In genomic region chr17:44219636-44220210, GRCh38 we compare ENCODE assay signal across 8 cellular contexts. TPM values are rescaled to one million over a fixed set of nuclear protein-coding genes. Genes with fewer than 3 reads are reported as not detected.
DNase-seq lines count a peak whose midpoint lies in the region; ATAC-seq, FAIRE-seq and TF ChIP-seq lines count a peak whose summit lies in the region.

UBTF (minus strand) TSS chr17:44219675; CDS start chr17:44218229, 1,446 bp downstream.

- no peak for FAIRE-seq in A549 (lab: Jason Lieb, UNC)

- ATAC-seq in A549 (peak; percentile 3 to 23), GM18909 (IDR thresholded peaks at IDR 0.05; ENCODE audit: poor library complexity, unreplicated experiment) (peak; percentile 13), PC-3 (peak; percentile 2), thoracic aorta (ENCODE audit: insufficient number of reproducible peaks, low FRiP score, low read depth) (peak; percentile 1)

- H3K9me3 ChIP-seq in A549 (no peaks in the 10 kb centered on the region), PC-3 (ENCODE audit: low read length) (no peaks in the 10 kb centered on the region), neural cell (ENCODE audit: low read length) (no peaks in the 10 kb centered on the region), thoracic aorta (no peaks in the 10 kb centered on the region)

- DNase-seq in A549 (ENCODE audit: low read depth in 1 of 2, low spot score in 1 of 2) (peak in 1 of 2 experiments; percentile 78), HL-60 (ENCODE audit: low read depth in 1 of 2, low spot score in 1 of 2) (peak in 1 of 2 experiments; percentile 63), PC-3 (peak; percentile 59), foreskin melanocyte (peak; percentile 10), thoracic aorta (ENCODE audit: low spot score) (no peak)
- DNase-seq in activated gamma-delta T cell treated with anti-CD3 and anti-CD28 coated beads, Interleukin-2, amount 50 U/mL, for 16 hours (ENCODE audit: low read depth) = peak; percentile 56

- H3F3A ChIP-seq in PC-3 (ENCODE audit: low read length, unreplicated experiment) = peaks cover 10% of the 10 kb centered on the region
- no peaks in the 10 kb centered on the region for H3F3A ChIP-seq in neural cell (ENCODE audit: insufficient read depth, low read length, poor library complexity, severe bottlenecking)

- H3K9ac ChIP-seq in PC-3 (ENCODE audit: low read length) (peak within 1 kb of the TSS; percentile 97), neural cell (ENCODE audit: low read length) (peak within 1 kb of the TSS; percentile 99)

- TF ChIP-seq RAD21 in A549 (conservative IDR thresholded peaks at IDR 0.05 in 1 of 2, IDR thresholded peaks at IDR 0.05 in 1 of 2) (no peak), neural cell (conservative IDR thresholded peaks at IDR 0.05) (no peak)

- POLR2A ChIA-PET in A549 (lab: Yijun Ruan, JAX) (interaction anchor here (0.5 to 1.7 kb wide), 14 partner anchors 10 to 292 kb away, joined by 3 to 7 read pairs (median 4); partner anchors contain the start of genes ATXN7L3, FAM171A2, SLC25A39 and TMUB2), PC-3 (lab: Charles Lee; ENCODE audit: unreplicated experiment) (interaction anchor here (0.6 kb wide), 1 partner anchor 14 kb away, joined by 10 read pairs; no protein-coding TSS in a partner anchor)

- CTCF ChIA-PET in A549 (lab: Yijun Ruan, JAX) = interaction anchor here (0.5 to 11.1 kb wide), 13 partner anchors 9 to 372 kb away, joined by 3 to 135 read pairs (median 4); partner anchors contain the start of gene GRN
- CTCF ChIA-PET in PC-3 (lab: Charles Lee) = interaction anchor here (0.5 to 1.0 kb wide), 5 partner anchors 73 to 125 kb away, joined by 3 to 7 read pairs (median 4); no protein-coding TSS in a partner anchor

- H3K27me3 ChIP-seq in HL-60 (ENCODE audit: insufficient read depth, poor library complexity, severe bottlenecking) (no peaks in the 10 kb centered on the region), PC-3 (ENCODE audit: low read length) (no peaks in the 10 kb centered on the region), neural cell (ENCODE audit: insufficient read depth, low read depth, low read length) (no peaks in the 10 kb centered on the region), thoracic aorta (replicated peaks; ENCODE audit: insufficient read depth) (no peaks in the 10 kb centered on the region)

- no peak for TF ChIP-seq EP300 in A549 (IDR thresholded peaks at IDR 0.05)
- no peak for TF ChIP-seq EP300 in neural cell (conservative IDR thresholded peaks at IDR 0.05; ENCODE audit: poor library complexity, severe bottlenecking)

- H3K27ac ChIP-seq in A549 (peak within 1 kb of the TSS; percentile 97 to 99), HL-60 (replicated peaks) (peak within 1 kb of the TSS; percentile 96), PC-3 (ENCODE audit: low read length) (peak within 1 kb of the TSS; percentile 72), neural cell (ENCODE audit: low read length) (peak within 1 kb of the TSS; percentile 96), thoracic aorta (peak within 1 kb of the TSS; percentile 95 to 96)

- TF ChIP-seq POLR2A in A549 (IDR thresholded peaks at IDR 0.05; ENCODE audit: low read length) = peak; percentile 24; the same call in 1 of the 2 replicates

- H3K4me3 ChIP-seq in A549 = peak within 1 kb of the TSS; percentile 89
- peak within 1 kb of the TSS; percentile 60 for H3K4me3 ChIP-seq in HL-60 (replicated peaks; ENCODE audit: insufficient read depth, low read length)
- peak within 1 kb of the TSS; percentile 95 for H3K4me3 ChIP-seq in PC-3 (ENCODE audit: low read length)
- peak within 1 kb of the TSS; percentile 97 for H3K4me3 ChIP-seq in neural cell (ENCODE audit: low read length)
- H3K4me3 ChIP-seq in thoracic aorta = peak within 1 kb of the TSS; percentile 89

- H3K4me1 ChIP-seq in A549 = peaks cover 29% of the 10 kb centered on the region
- peaks cover 42% of the 10 kb centered on the region for H3K4me1 ChIP-seq in PC-3 (ENCODE audit: insufficient read depth, low read length)
- H3K4me1 ChIP-seq in thoracic aorta (ENCODE audit: control insufficient read depth in 1 of 2, low read depth in 2 of 2) = peaks cover 26 to 38% of the 10 kb centered on the region in 2 donors

- peak within 1 kb of the TSS; percentile 46 for H2AFZ ChIP-seq in PC-3 (ENCODE audit: low read length)
- H2AFZ ChIP-seq in neural cell (ENCODE audit: low read depth, low read length) = no peak within 1 kb of the TSS

- no CpG with 5 or more reads among the region's 68 CpGs for WGBS in A549 (ENCODE audit: missing lambda C conversion rate)

- H3K4me2 ChIP-seq in A549 (peak within 1 kb of the TSS; percentile 86), PC-3 (ENCODE audit: low read length) (peak within 1 kb of the TSS; percentile 94), neural cell (ENCODE audit: low read length) (no peak within 1 kb of the TSS)

- H3K36me3 ChIP-seq in PC-3 (ENCODE audit: low read depth, low read length) (peaks cover 26% of the 10 kb centered on the region), neural cell (ENCODE audit: insufficient read depth, low read length) (peaks cover 14% of the 10 kb centered on the region), thoracic aorta (peaks cover 14% of the 10 kb centered on the region)

- no peak for TF ChIP-seq CTCF in A549 (IDR thresholded peaks at IDR 0.05)
- no peak for TF ChIP-seq CTCF in HL-60 (IDR thresholded peaks at IDR 0.05; ENCODE audit: insufficient read depth, low read length)
- no peak for TF ChIP-seq CTCF in PC-3 (conservative IDR thresholded peaks at IDR 0.05; ENCODE audit: low read depth, low read length)
- no peak for TF ChIP-seq CTCF in neural cell (IDR thresholded peaks at IDR 0.05; ENCODE audit: poor library complexity, severe bottlenecking)
- no peak for TF ChIP-seq CTCF in thoracic aorta (IDR thresholded peaks at IDR 0.05)

- H3K79me2 ChIP-seq in PC-3 (ENCODE audit: low read length) = peaks cover 62% of the 10 kb centered on the region
- H3K79me2 ChIP-seq in neural cell (replicated peaks; ENCODE audit: insufficient read depth, low read length) = peaks cover 29% of the 10 kb centered on the region

- intact Hi-C loops in PC-3 (cut with micrococcal nuclease) = no loop called here

- H4K20me1 ChIP-seq in PC-3 (ENCODE audit: low read length) (no peaks in the 10 kb centered on the region), neural cell (ENCODE audit: insufficient read depth) (peaks cover 24% of the 10 kb centered on the region)

- no TSS peak for BruUV-seq in PC-3 (replicated peaks; lab: Mats Ljungman, UMichigan)

- H3K9me2 ChIP-seq in PC-3 (replicated peaks; ENCODE audit: low read length) (no peaks in the 10 kb centered on the region), neural cell (ENCODE audit: insufficient read depth, low read length) (no peaks in the 10 kb centered on the region)

TF ChIP-seq in A549, 52 proteins besides CTCF, POLR2A, EP300 and RAD21:
- TF ChIP-seq NPAS2 (CRISPR knock-in tag; IDR thresholded peaks at IDR 0.05; ENCODE audit: borderline replicate concordance) (no peak), HOXB13 (CRISPR knock-in tag; IDR thresholded peaks at IDR 0.05; ENCODE audit: low read depth) (no peak), JUN (IDR thresholded peaks at IDR 0.05) (peak; percentile 44 to 87; a peak in 4 of 5 replicates)

TF ChIP-seq in neural cell, 6 proteins besides CTCF, POLR2A, EP300 and RAD21:
- TF ChIP-seq TAF1 (IDR thresholded peaks at IDR 0.05; ENCODE audit: low read depth) (peak; percentile 55), MXI1 (conservative IDR thresholded peaks at IDR 0.05; ENCODE audit: poor library complexity, severe bottlenecking) (no peak), POLR2AphosphoS5 (IDR thresholded peaks at IDR 0.05) (peak; percentile 29)

RNA-seq across cellular contexts. Expression of gene UBTF, which starts in this region (rescaled TPM):
- 39.8 and 44.0 TPM in 2 replicates for polyA plus RNA-seq in A549 (2011; rRNA removed)
- 37.0 and 41.6 TPM in 2 replicates for polyA plus RNA-seq in A549 (2012; cell fraction: cytosol; rRNA removed)
- 36.1 and 47.3 TPM in 2 replicates for polyA plus RNA-seq in A549 (2012; cell fraction: nucleus; rRNA removed)
- polyA plus RNA-seq in A549 (2017; fragmentation: RNase III; extraction: RNeasy Plus Mini Kit Qiagen cat#74134 plus additional on column Dnase treatment) = 75.0 to 76.2 TPM (median 75.5 TPM) in 3 replicates
- 28.2 and 29.7 TPM in 2 replicates for polyA minus RNA-seq in A549 (2011; rRNA and poly(A)+ RNA removed)
- total RNA-seq in PC-3 (2014; rRNA removed) = 139 and 183 TPM in 2 replicates
- 71.7 and 73.8 TPM in 2 replicates for polyA plus RNA-seq in neural cell
- 105 and 112 TPM in 2 replicates for polyA minus RNA-seq in neural cell
- 10 to 100 TPM; 48.2 to 55.4 TPM for total RNA-seq in thoracic aorta
